In genomic region chr1:39842726-39843305, GRCh38 we compare ENCODE assay signal across 13 cellular contexts. TPM values are rescaled to one million over a fixed set of nuclear protein-coding genes. Genes with fewer than 3 reads are reported as not detected.
DNase-seq lines count a peak whose midpoint lies in the region; ATAC-seq and TF ChIP-seq lines count a peak whose summit lies in the region.
"Had no signal": no experiment of that assay in that cellular context is flagged by ENCODE, and none has a peak within 500 bp of the region (broad histone marks: within the 10 kb centered on the region; RNA-seq: fewer than 3 reads in every experiment).

No MANE protein-coding gene starts in this region.

- no peak for DNase-seq in activated naive CD8-positive, alpha-beta T cell treated with anti-CD3 and anti-CD28 coated beads, Interleukin-2, amount 50 U/mL, for 24 hours
- DNase-seq in NCI-H748 treated with DMSO at 0.1 percent for 48 hours (lab: John Stamatoyannopoulos, UW) = peak; percentile 87
- DNase-seq in foreskin melanocyte = peak; percentile 96
- DNase-seq in type B pancreatic cell (ENCODE audit: extremely low spot score, unreplicated experiment) = no peak
- no peak for DNase-seq in activated CD4-positive, CD25-positive, alpha-beta regulatory T cell treated with anti-CD3 and anti-CD28 coated beads, Interleukin-2, amount 50 U/mL, for 72 hours
- no peak for DNase-seq in HFFc6
- no peak for DNase-seq in RWPE1 (ENCODE audit: low spot score)
- DNase-seq: activated CD8-positive, alpha-beta T cell treated with anti-CD3 and anti-CD28 coated beads for 36 hours; amniotic stem cell; GOT3; NCI-H2227 treated with DMSO at 0.1 percent for 48 hours had no signal

- ATAC-seq in activated naive CD8-positive, alpha-beta T cell treated with anti-CD3 and anti-CD28 coated beads, Interleukin-2, amount 50 U/mL, for 24 hours = no peak
- ATAC-seq: activated CD8-positive, alpha-beta T cell treated with anti-CD3 and anti-CD28 coated beads for 36 hours; SK-N-SH treated with all-trans-retinoic acid at 6 μM for 48 hours had no signal

- H3K36me3 Mint-ChIP-seq in activated naive CD8-positive, alpha-beta T cell = peaks cover 15% of the 10 kb centered on the region
- peaks cover 83% of the 10 kb centered on the region for H3K36me3 Mint-ChIP-seq in activated naive CD8-positive, alpha-beta T cell treated with anti-CD3 and anti-CD28 coated beads, Interleukin-2, amount 50 U/mL, for 24 hours (ENCODE audit: low read depth)
- peaks cover 56% of the 10 kb centered on the region for H3K36me3 Mint-ChIP-seq in type B pancreatic cell
- H3K36me3 Mint-ChIP-seq in HFFc6 (ENCODE audit: low read depth) = peaks cover 54% of the 10 kb centered on the region

- CTCF ChIA-PET in RWPE1 (lab: Yijun Ruan, JAX) = no interaction called here

- H3K27ac Mint-ChIP-seq in activated naive CD8-positive, alpha-beta T cell = peak overlapping the region; percentile 86
- H3K27ac Mint-ChIP-seq in activated naive CD8-positive, alpha-beta T cell treated with anti-CD3 and anti-CD28 coated beads, Interleukin-2, amount 50 U/mL, for 24 hours = no peak overlapping the region
- H3K27ac Mint-ChIP-seq in type B pancreatic cell (peak overlapping the region; percentile 27), HFFc6 (no peak overlapping the region)

- H3K4me3 Mint-ChIP-seq in activated naive CD8-positive, alpha-beta T cell = peak overlapping the region; percentile 50
- no peak overlapping the region for H3K4me3 Mint-ChIP-seq in activated naive CD8-positive, alpha-beta T cell treated with anti-CD3 and anti-CD28 coated beads, Interleukin-2, amount 50 U/mL, for 24 hours
- no peak overlapping the region for H3K4me3 Mint-ChIP-seq in type B pancreatic cell
- no peak overlapping the region for H3K4me3 Mint-ChIP-seq in HFFc6
- H3K4me3 Mint-ChIP-seq: activated CD8-positive, alpha-beta T cell treated with anti-CD3 and anti-CD28 coated beads for 36 hours had no signal

- no peaks in the 10 kb centered on the region for H3K27me3 Mint-ChIP-seq in activated naive CD8-positive, alpha-beta T cell
- H3K27me3 Mint-ChIP-seq in activated naive CD8-positive, alpha-beta T cell treated with anti-CD3 and anti-CD28 coated beads, Interleukin-2, amount 50 U/mL, for 24 hours = no peaks in the 10 kb centered on the region
- no peaks in the 10 kb centered on the region for H3K27me3 Mint-ChIP-seq in type B pancreatic cell
- no peaks in the 10 kb centered on the region; the same call in 1 of the 2 replicates for H3K27me3 Mint-ChIP-seq in HFFc6 (ENCODE audit: insufficient read depth)
- H3K27me3 Mint-ChIP-seq: activated CD8-positive, alpha-beta T cell treated with anti-CD3 and anti-CD28 coated beads for 36 hours had no signal

- H3K9me3 Mint-ChIP-seq in activated naive CD8-positive, alpha-beta T cell (ENCODE audit: low read depth) = no peaks in the 10 kb centered on the region
- H3K9me3 Mint-ChIP-seq in activated naive CD8-positive, alpha-beta T cell treated with anti-CD3 and anti-CD28 coated beads, Interleukin-2, amount 50 U/mL, for 24 hours = no peaks in the 10 kb centered on the region
- H3K9me3 Mint-ChIP-seq in type B pancreatic cell (no peaks in the 10 kb centered on the region), HFFc6 (no peaks in the 10 kb centered on the region)
- H3K9me3 Mint-ChIP-seq: activated CD8-positive, alpha-beta T cell treated with anti-CD3 and anti-CD28 coated beads for 36 hours had no signal

- POLR2A ChIA-PET in RWPE1 (lab: Yijun Ruan, JAX; ENCODE audit: low non-redundant PET) = interaction anchor here (0.5 kb wide), 1 partner anchor 40 kb away, joined by 3 read pairs; the partner anchor contains the start of gene TRIT1

- no peak overlapping the region for H3K27ac ChIP-seq in RWPE1

- TF ChIP-seq CTCF in type B pancreatic cell (conservative IDR thresholded peaks at IDR 0.05) = no peak
- no peak for TF ChIP-seq CTCF in HFFc6 (IDR thresholded peaks at IDR 0.05)
- TF ChIP-seq CTCF in RWPE1 (conservative IDR thresholded peaks at IDR 0.05; ENCODE audit: low read depth) = no peak

- H3K4me1 Mint-ChIP-seq in activated naive CD8-positive, alpha-beta T cell (ENCODE audit: low read depth) = peaks cover 62% of the 10 kb centered on the region
- peaks cover 54% of the 10 kb centered on the region for H3K4me1 Mint-ChIP-seq in activated naive CD8-positive, alpha-beta T cell treated with anti-CD3 and anti-CD28 coated beads, Interleukin-2, amount 50 U/mL, for 24 hours
- H3K4me1 Mint-ChIP-seq in type B pancreatic cell (ENCODE audit: unreplicated experiment) = peaks cover 22% of the 10 kb centered on the region
- H3K4me1 Mint-ChIP-seq in HFFc6 (ENCODE audit: low read depth) = peaks cover 30% of the 10 kb centered on the region

RNA-seq across cellular contexts. Expression of gene TRIT1, which starts 40.5 kb away (rescaled TPM):
- total RNA-seq in type B pancreatic cell (ENCODE audit: low replicate concordance) = 23.9 and 29.6 TPM in 2 replicates
- total RNA-seq in HFFc6 (2021; fragmentation: NEBNext Ultra II Directional; extraction: Animal tissue kit (Norgen Biotek cat#: 25700)) = 10 to 100 TPM; 12.8 to 19.1 (median 15.1) TPM

RNA-seq across cellular contexts. Expression of gene BMP8B, which starts 54.2 kb away (rescaled TPM):
- 1.5 and 2.4 TPM in 2 replicates for total RNA-seq in type B pancreatic cell (ENCODE audit: low replicate concordance)
- not detected for total RNA-seq in HFFc6 (2021; fragmentation: NEBNext Ultra II Directional; extraction: Animal tissue kit (Norgen Biotek cat#: 25700))

RNA-seq across cellular contexts. Expression of gene MYCL, which starts 58.9 kb away (rescaled TPM):
- total RNA-seq in type B pancreatic cell (ENCODE audit: low replicate concordance) = 19.5 and 36.5 TPM in 2 replicates
- under 1 TPM; 0.17 to 0.52 (median 0.21) TPM for total RNA-seq in HFFc6 (2021; fragmentation: NEBNext Ultra II Directional; extraction: Animal tissue kit (Norgen Biotek cat#: 25700))

Comparison
In these comparisons a context has a peak if more than half of its experiments do, and no peak if none do; other contexts are left out.
1. H3K27ac Mint-ChIP-seq: peak in activated naive CD8-positive, alpha-beta T cell (single experiment) and type B pancreatic cell (single experiment); none in activated naive CD8-positive, alpha-beta T cell treated with anti-CD3 and anti-CD28 coated beads, Interleukin-2, amount 50 U/mL, for 24 hours (single experiment) and HFFc6 (single experiment).
2. DNase-seq: peak in NCI-H748 treated with DMSO at 0.1 percent for 48 hours (single experiment) and foreskin melanocyte (single experiment); none in activated naive CD8-positive, alpha-beta T cell treated with anti-CD3 and anti-CD28 coated beads, Interleukin-2, amount 50 U/mL, for 24 hours (single experiment), type B pancreatic cell (single experiment), activated CD4-positive, CD25-positive, alpha-beta regulatory T cell treated with anti-CD3 and anti-CD28 coated beads, Interleukin-2, amount 50 U/mL, for 72 hours (single experiment), HFFc6 (single experiment) and RWPE1 (single experiment).
3. RNA of gene MYCL, which starts 58.9 kb away (total RNA-seq): 19.5 to 36.5 TPM in type B pancreatic cell; 0.17 to 0.52 TPM in HFFc6; every median in the first group is over 10 times any median in the second.